In genomic region chr2:37629529-37629928, GRCh38 we compare ENCODE assay signal across 16 cellular contexts. TPM values are rescaled to one million over a fixed set of nuclear protein-coding genes. Genes with fewer than 3 reads are reported as not detected.
DNase-seq lines count a peak whose midpoint lies in the region; ATAC-seq and TF ChIP-seq lines count a peak whose summit lies in the region.
"Had no signal": no experiment of that assay in that cellular context is flagged by ENCODE, and none has a peak within 500 bp of the region (broad histone marks: within the 10 kb centered on the region; RNA-seq: fewer than 3 reads in every experiment).

No MANE protein-coding gene starts in this region.

- WGBS in right lobe of liver (ENCODE audit: insufficient coverage, low coverage, low lambda C conversion rate, missing lambda C conversion rate) = 73% methylated on average over 2 of the region's 3 CpGs

- no peaks in the 10 kb centered on the region for H3K27me3 ChIP-seq in right lobe of liver
- H3K27me3 ChIP-seq: esophagus muscularis mucosa, suprapubic skin had no signal

- no peak overlapping the region for H3K4me3 ChIP-seq in epithelial cell of esophagus (ENCODE audit: low read length)
- H3K4me3 ChIP-seq in right lobe of liver = no peak overlapping the region
- H3K4me3 ChIP-seq: esophagus muscularis mucosa, suprapubic skin had no signal

- no peaks in the 10 kb centered on the region for H3K9me3 ChIP-seq in right lobe of liver
- H3K9me3 ChIP-seq: esophagus muscularis mucosa, suprapubic skin had no signal

- no peak for DNase-seq in activated T-cell treated with anti-CD3 and anti-CD28 coated beads, Interleukin-2, amount 50 U/mL, for 24 hours
- DNase-seq in activated T-cell treated with anti-CD3 and anti-CD28 coated beads, Interleukin-2, amount 50 U/mL, for 48 hours = no peak
- DNase-seq in M059J (ENCODE audit: low read depth) = peak; percentile 52
- DNase-seq in epithelial cell of esophagus (ENCODE audit: low read depth) = peak; percentile 87
- DNase-seq in GM19240 (ENCODE audit: insufficient read length, low spot score) = no peak
- no peak for DNase-seq in right lobe of liver
- DNase-seq: activated CD4-positive, alpha-beta T cell treated with anti-CD3 and anti-CD28 coated beads, Interleukin-2, amount 10 ng/mL, durations not matched to agents 24 days and 14 days; aorta; hippocampal formation; posterior cingulate gyrus; stimulated activated CD4-positive, alpha-beta T cell treated with anti-CD3 and anti-CD28 coated beads, Interleukin-12 subunit alpha, Interleukin-12 subunit beta, amount 100 ng/mL, for 4 hours had no signal

- H3K36me3 ChIP-seq in right lobe of liver = no peaks in the 10 kb centered on the region
- H3K36me3 ChIP-seq: esophagus muscularis mucosa, suprapubic skin had no signal

- no peak for TF ChIP-seq POLR2A in right lobe of liver (IDR thresholded peaks at IDR 0.05)

- H3K4me1 Mint-ChIP-seq in activated T-cell treated with anti-CD3 and anti-CD28 coated beads, Interleukin-2, amount 50 U/mL, for 24 hours (ENCODE audit: low read depth) = peaks cover 89% of the 10 kb centered on the region
- peaks cover 44% of the 10 kb centered on the region for H3K4me1 Mint-ChIP-seq in stimulated activated memory B cell treated with anti-CD40 and anti-IgM and Interleukin-4, amounts not matched to agents 10 μg/mL and 1 μg/mL and 100 μg/mL, for 72 hours

- peaks cover 3% of the 10 kb centered on the region for H3K9me3 Mint-ChIP-seq in activated T-cell treated with anti-CD3 and anti-CD28 coated beads, Interleukin-2, amount 50 U/mL, for 24 hours
- H3K9me3 Mint-ChIP-seq in stimulated activated memory B cell treated with anti-CD40 and anti-IgM and Interleukin-4, amounts not matched to agents 10 μg/mL and 1 μg/mL and 100 μg/mL, for 72 hours = no peaks in the 10 kb centered on the region
- H3K9me3 Mint-ChIP-seq: activated CD4-positive, alpha-beta T cell treated with anti-CD3 and anti-CD28 coated beads, Interleukin-2, amount 10 ng/mL, durations not matched to agents 24 days and 14 days had no signal

- ATAC-seq in stimulated activated memory B cell treated with anti-CD40 and anti-IgM and Interleukin-4, amounts not matched to agents 10 μg/mL and 1 μg/mL and 100 μg/mL, for 72 hours = no peak
- no peak for ATAC-seq in GM18861 (IDR thresholded peaks at IDR 0.05; ENCODE audit: unreplicated experiment)
- ATAC-seq in right lobe of liver = no peak
- ATAC-seq: Right ventricle myocardium inferior had no signal

- peak overlapping the region; percentile 67 for H3K27ac Mint-ChIP-seq in activated T-cell treated with anti-CD3 and anti-CD28 coated beads, Interleukin-2, amount 50 U/mL, for 24 hours
- H3K27ac Mint-ChIP-seq in stimulated activated memory B cell treated with anti-CD40 and anti-IgM and Interleukin-4, amounts not matched to agents 10 μg/mL and 1 μg/mL and 100 μg/mL, for 72 hours = peak overlapping the region; percentile 33
- H3K27ac Mint-ChIP-seq: activated CD4-positive, alpha-beta T cell treated with anti-CD3 and anti-CD28 coated beads, Interleukin-2, amount 10 ng/mL, durations not matched to agents 24 days and 14 days had no signal

- intact Hi-C loops in right lobe of liver (cut with DNase I) = no loop called here

- H3K36me3 Mint-ChIP-seq in activated T-cell treated with anti-CD3 and anti-CD28 coated beads, Interleukin-2, amount 50 U/mL, for 24 hours (ENCODE audit: low read depth) = peaks cover 6% of the 10 kb centered on the region
- H3K36me3 Mint-ChIP-seq in stimulated activated memory B cell treated with anti-CD40 and anti-IgM and Interleukin-4, amounts not matched to agents 10 μg/mL and 1 μg/mL and 100 μg/mL, for 72 hours = no peaks in the 10 kb centered on the region

- no peak overlapping the region for H3K4me3 Mint-ChIP-seq in activated T-cell treated with anti-CD3 and anti-CD28 coated beads, Interleukin-2, amount 50 U/mL, for 24 hours
- no peak overlapping the region for H3K4me3 Mint-ChIP-seq in stimulated activated memory B cell treated with anti-CD40 and anti-IgM and Interleukin-4, amounts not matched to agents 10 μg/mL and 1 μg/mL and 100 μg/mL, for 72 hours
- H3K4me3 Mint-ChIP-seq: activated CD4-positive, alpha-beta T cell treated with anti-CD3 and anti-CD28 coated beads, Interleukin-2, amount 10 ng/mL, durations not matched to agents 24 days and 14 days had no signal

- no peak for TF ChIP-seq CTCF in epithelial cell of esophagus (IDR thresholded peaks at IDR 0.05; ENCODE audit: insufficient read depth, low read depth, low read length, missing control alignments)
- no peak for TF ChIP-seq CTCF in right lobe of liver (IDR thresholded peaks at IDR 0.05)

- no peaks in the 10 kb centered on the region for H3K4me1 ChIP-seq in right lobe of liver

- no peak overlapping the region for H3K27ac ChIP-seq in right lobe of liver
- H3K27ac ChIP-seq: esophagus muscularis mucosa, suprapubic skin had no signal

- no peaks in the 10 kb centered on the region for H3K27me3 Mint-ChIP-seq in activated T-cell treated with anti-CD3 and anti-CD28 coated beads, Interleukin-2, amount 50 U/mL, for 24 hours
- H3K27me3 Mint-ChIP-seq in stimulated activated memory B cell treated with anti-CD40 and anti-IgM and Interleukin-4, amounts not matched to agents 10 μg/mL and 1 μg/mL and 100 μg/mL, for 72 hours = no peaks in the 10 kb centered on the region

RNA-seq across cellular contexts. Expression of gene CDC42EP3, which starts 41.9 kb away (rescaled TPM):
- total RNA-seq in M059J (2014; rRNA removed; shearing (Covaris generic)) = 63.4 and 78.4 TPM in 2 replicates
- 1 to 10 TPM; 3.4 to 8.4 (median 6.0) TPM for total RNA-seq in right lobe of liver

Comparison
In these comparisons a context has a peak if more than half of its experiments do, and no peak if none do; other contexts are left out.
1. DNase-seq: peak in M059J (single experiment) and epithelial cell of esophagus (single experiment); none in activated T-cell treated with anti-CD3 and anti-CD28 coated beads, Interleukin-2, amount 50 U/mL, for 24 hours (single experiment), activated T-cell treated with anti-CD3 and anti-CD28 coated beads, Interleukin-2, amount 50 U/mL, for 48 hours (0 of 2), GM19240 (single experiment) and right lobe of liver (0 of 3).